Comparison of ENCODE assay signal across 25 cellular contexts in the genomic region with DNA sequence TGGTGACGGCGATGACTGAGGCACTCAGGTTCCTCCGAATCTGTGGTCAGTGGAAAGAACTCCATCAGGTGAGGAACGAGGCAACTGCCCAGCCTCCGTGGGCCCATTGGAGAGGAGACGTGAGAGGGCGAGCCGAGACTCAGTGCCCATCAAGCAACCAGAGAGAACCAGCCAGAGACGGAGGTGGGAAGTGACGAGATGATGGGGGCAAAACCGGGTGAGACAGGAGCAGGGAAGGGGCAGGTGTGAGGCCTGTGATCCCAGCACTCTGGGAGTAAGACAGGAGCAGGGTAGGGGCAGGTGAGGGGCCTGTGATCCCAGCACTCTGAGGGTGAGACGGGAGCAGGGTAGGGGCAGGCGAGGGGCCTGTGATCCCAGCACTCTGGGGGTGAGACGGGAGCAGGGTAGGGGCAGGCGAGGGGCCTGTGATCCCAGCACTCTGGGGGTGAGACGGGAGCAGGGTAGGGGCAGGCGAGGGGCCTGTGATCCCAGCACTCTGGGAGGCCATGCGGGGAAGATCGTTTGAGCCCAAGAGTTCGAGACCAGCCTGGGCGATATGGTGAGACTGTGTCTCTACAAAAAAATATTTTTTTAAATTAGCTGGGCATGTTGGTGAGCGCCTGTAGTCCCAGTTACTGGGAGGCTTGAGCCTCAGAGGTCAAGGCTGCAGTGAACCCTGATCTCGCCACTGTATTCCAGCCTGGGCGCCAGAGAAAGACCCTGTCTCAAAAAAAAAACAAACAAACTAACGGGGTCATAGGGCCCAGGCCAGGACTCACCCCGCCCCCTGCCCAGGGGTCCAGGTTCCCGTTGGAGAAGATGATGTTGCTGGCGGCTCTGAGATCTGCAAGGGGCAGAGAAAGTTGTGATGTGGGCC. TPM values are rescaled to one million over a fixed set of nuclear protein-coding genes. Genes with fewer than 3 reads are reported as not detected.
"Had no signal": no experiment of that assay in that cellular context is flagged by ENCODE, and none has a peak within 500 bp of the region (broad histone marks: within the 10 kb centered on the region; RNA-seq: fewer than 3 reads in every experiment).

No MANE protein-coding gene starts in this region.

- H3K4me3 Mint-ChIP-seq: activated B cell treated with CpG ODN at 0.5 μM for 24 hours; activated CD4-positive, alpha-beta memory T cell treated with anti-CD3 and anti-CD28 coated beads, Interleukin-2, amount 10 ng/mL, durations not matched to agents 7 days and 5 days; endodermal cell had no signal

- H3K9me3 ChIP-seq: colonic mucosa, thyroid gland had no signal

- H3K9me3 Mint-ChIP-seq: activated B cell treated with CpG ODN at 0.5 μM for 24 hours; activated CD4-positive, alpha-beta memory T cell treated with anti-CD3 and anti-CD28 coated beads, Interleukin-2, amount 10 ng/mL, durations not matched to agents 7 days and 5 days; endodermal cell; naive thymus-derived CD8-positive, alpha-beta T cell had no signal

- H3K27ac ChIP-seq: brain microvascular endothelial cell, colonic mucosa, epithelial cell of prostate, thyroid gland had no signal

- ATAC-seq: left ventricle myocardium superior; naive thymus-derived CD8-positive, alpha-beta T cell had no signal

- H3K4me1 ChIP-seq: colonic mucosa had no signal

- H3K27me3 ChIP-seq: brain microvascular endothelial cell, thyroid gland had no signal

- H3K4me1 Mint-ChIP-seq: endodermal cell had no signal

- DNase-seq: activated B cell treated with CpG ODN at 0.5 μM for 24 hours; activated CD4-positive, alpha-beta memory T cell treated with anti-CD3 and anti-CD28 coated beads, Interleukin-2, amount 10 ng/mL, durations not matched to agents 7 days and 5 days; activated CD4-positive, alpha-beta T cell treated with anti-CD3 and anti-CD28 coated beads for 4 hours; activated gamma-delta T cell treated with Interleukin-2 at 50 U/mL for 16 hours; activated T-cell treated with anti-CD3 and anti-CD28 coated beads, Interleukin-2, amount 50 U/mL, for 48 hours; aorta; brain microvascular endothelial cell; central memory CD4-positive, alpha-beta T cell; colonic mucosa; endodermal cell; foreskin fibroblast; left ventricle myocardium superior; mesenchymal stem cell; naive thymus-derived CD8-positive, alpha-beta T cell; occipital lobe; retina; stimulated activated CD4-positive, alpha-beta T cell treated with anti-CD3 and anti-CD28 coated beads, Interleukin-12 subunit alpha, Interleukin-12 subunit beta, amount 100 ng/mL, for 4 hours; stimulated activated CD4-positive, alpha-beta T cell treated with anti-CD3 and anti-CD28 coated beads, Interleukin-1b, Interleukin-23, amount 100 ng/mL, for 48 hours; stimulated activated CD8-positive, alpha-beta memory T cell treated with anti-CD3 and anti-CD28 coated beads, Interleukin-4, amount 100 ng/mL, for 48 hours; stimulated activated naive CD4-positive, alpha-beta T cell treated with Interleukin-2 at 50 U/mL for 16 hours; thyroid gland had no signal

- H3K36me3 ChIP-seq: colonic mucosa had no signal

- H3K27me3 Mint-ChIP-seq: activated B cell treated with CpG ODN at 0.5 μM for 24 hours; activated CD4-positive, alpha-beta memory T cell treated with anti-CD3 and anti-CD28 coated beads, Interleukin-2, amount 10 ng/mL, durations not matched to agents 7 days and 5 days; naive thymus-derived CD8-positive, alpha-beta T cell had no signal

- H3K27ac Mint-ChIP-seq: activated B cell treated with CpG ODN at 0.5 μM for 24 hours; activated CD4-positive, alpha-beta memory T cell treated with anti-CD3 and anti-CD28 coated beads, Interleukin-2, amount 10 ng/mL, durations not matched to agents 7 days and 5 days; endodermal cell had no signal

- H3K4me3 ChIP-seq: colonic mucosa, thyroid gland had no signal

RNA-seq across cellular contexts. Expression of gene GRIN1, which starts 27.8 kb away (rescaled TPM):
- total RNA-seq: aorta; glomerular endothelial cell; left ventricle myocardium superior; naive thymus-derived CD8-positive, alpha-beta T cell; posterior vena cava; subcutaneous adipose tissue; thyroid gland had no signal
- polyA plus RNA-seq: aorta; naive thymus-derived CD8-positive, alpha-beta T cell had no signal
